Comparison of ENCODE assay signal across 31 cellular contexts in the genomic region with DNA sequence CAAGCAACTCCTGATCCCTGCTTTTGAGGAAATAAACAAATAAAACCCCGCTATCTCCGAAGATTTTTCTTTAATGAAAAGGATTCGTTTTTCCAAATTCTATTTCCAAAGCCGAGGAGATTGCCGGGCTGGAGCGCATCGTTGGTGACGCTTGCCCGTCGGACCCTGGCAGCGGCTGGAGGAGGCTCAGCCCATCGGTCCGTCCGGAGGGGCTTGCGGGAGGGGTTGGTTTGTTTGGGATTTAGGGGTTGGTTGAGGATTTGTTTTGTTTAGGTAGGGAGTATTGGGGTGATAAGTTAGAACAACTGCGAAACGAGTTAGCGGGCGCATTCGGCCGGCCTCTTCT. TPM values are rescaled to one million over a fixed set of nuclear protein-coding genes. Genes with fewer than 3 reads are reported as not detected.
DNase-seq lines count a peak whose midpoint lies in the region; ATAC-seq and TF ChIP-seq lines count a peak whose summit lies in the region.
"Had no signal": no experiment of that assay in that cellular context is flagged by ENCODE, and none has a peak within 500 bp of the region (broad histone marks: within the 10 kb centered on the region; RNA-seq: fewer than 3 reads in every experiment).

No MANE protein-coding gene starts in this region.

- H3K36me3 ChIP-seq in mesodermal cell (ENCODE audit: control insufficient read depth, insufficient read depth, low read length) (peaks cover 34% of the 10 kb centered on the region), mammary epithelial cell (ENCODE audit: insufficient read depth, low read length) (no peaks in the 10 kb centered on the region)
- H3K36me3 ChIP-seq: uterus had no signal

- ATAC-seq in HG02884 (IDR thresholded peaks at IDR 0.05; ENCODE audit: unreplicated experiment), result no peak
- ATAC-seq: activated CD8-positive, alpha-beta memory T cell treated with anti-CD3 and anti-CD28 coated beads, Interleukin-2, amount 10 ng/mL, durations not matched to agents 7 days and 5 days; heart right ventricle; left ventricle myocardium superior; psoas muscle had no signal

- 8 to 9% methylated on average over 15 to 16 of the region's 21 CpGs for WGBS in mesodermal cell (ENCODE audit: insufficient coverage in 2 of 2), 2 experiments
- 97% methylated on average over 14 of the region's 21 CpGs for WGBS in mammary epithelial cell (ENCODE audit: low coverage, missing lambda C conversion rate)

- peaks cover 26% of the 10 kb centered on the region for H3K27me3 Mint-ChIP-seq in endothelial cell (ENCODE audit: unreplicated experiment)

- H3K27ac ChIP-seq in RWPE1 (peak overlapping the region; percentile 9), mesodermal cell (ENCODE audit: low read depth, low read length, severe bottlenecking) (no peak overlapping the region), substantia nigra (ENCODE audit: low read depth, low read length, poor library complexity, severe bottlenecking) (peak overlapping the region; percentile 100), mammary epithelial cell (ENCODE audit: insufficient read depth, low read depth, low read length) (no peak overlapping the region)
- H3K27ac ChIP-seq: brain microvascular endothelial cell, C4-2B, heart right ventricle, neutrophil, PC-9, psoas muscle, sigmoid colon, testis, uterus had no signal

- POLR2A ChIA-PET in RWPE1 (lab: Yijun Ruan, JAX; ENCODE audit: low non-redundant PET), result no interaction called here

- H3K9me3 ChIP-seq in mesodermal cell (ENCODE audit: control insufficient read depth, low read length) (no peaks in the 10 kb centered on the region), mammary epithelial cell (replicated peaks; ENCODE audit: insufficient read depth, low read length) (no peaks in the 10 kb centered on the region)
- H3K9me3 ChIP-seq: heart right ventricle, neutrophil, psoas muscle, sigmoid colon, testis, uterus had no signal

- H3K9me3 Mint-ChIP-seq in endothelial cell (ENCODE audit: unreplicated experiment), result no peaks in the 10 kb centered on the region
- H3K9me3 Mint-ChIP-seq: activated CD4-positive, alpha-beta T cell treated with anti-CD3 and anti-CD28 coated beads, Interleukin-2, amount 10 ng/mL, durations not matched to agents 7 days and 5 days; HFFc6 had no signal

- no peak overlapping the region for H3K4me2 ChIP-seq in mammary epithelial cell (ENCODE audit: insufficient read depth, low read depth, low read length)
- H3K4me2 ChIP-seq: PC-9 had no signal

- no peak for DNase-seq in RWPE1 (ENCODE audit: low spot score)
- DNase-seq in endothelial cell (ENCODE audit: low spot score), result no peak
- no peak for DNase-seq in substantia nigra (lab: John Stamatoyannopoulos, UW)
- no peak for DNase-seq in mammary epithelial cell
- DNase-seq in GM13976 (ENCODE audit: low spot score), result no peak
- no peak for DNase-seq in stimulated activated CD8-positive, alpha-beta memory T cell treated with anti-CD3 and anti-CD28 coated beads, Interleukin-4, amount 100 ng/mL, for 48 hours
- DNase-seq: activated CD4-positive, alpha-beta T cell treated with anti-CD3 and anti-CD28 coated beads, Interleukin-2, amount 10 ng/mL, durations not matched to agents 7 days and 5 days; activated CD8-positive, alpha-beta memory T cell treated with anti-CD3 and anti-CD28 coated beads, Interleukin-2, amount 10 ng/mL, durations not matched to agents 7 days and 5 days; activated naive CD4-positive, alpha-beta T cell treated with Interleukin-2 at 50 U/mL for 16 hours; activated T-cell treated with anti-CD3 and anti-CD28 coated beads, Interleukin-2, amount 50 U/mL, for 48 hours; brain microvascular endothelial cell; effector CD8-positive, alpha-beta T cell; heart right ventricle; HFFc6; IMR-90; islet precursor cell; left ventricle myocardium superior; NCI-H1694; NCI-H524; PC-9; psoas muscle; Right ventricle myocardium superior; sigmoid colon; stimulated activated CD4-positive, alpha-beta T cell treated with anti-CD3 and anti-CD28 coated beads, Interleukin-4, amount 100 ng/mL, for 4 hours; stimulated activated naive CD4-positive, alpha-beta T cell; testis; uterus had no signal

- H3K4me1 ChIP-seq in mesodermal cell (ENCODE audit: control insufficient read depth, insufficient read depth, low read length, poor library complexity, severe bottlenecking) (peaks cover 14% of the 10 kb centered on the region), mammary epithelial cell (ENCODE audit: insufficient read depth, low read length) (peaks cover 2% of the 10 kb centered on the region)
- H3K4me1 ChIP-seq: psoas muscle, testis, uterus had no signal

- H3K4me3 ChIP-seq in mesodermal cell (ENCODE audit: extremely low read depth, insufficient read depth, low read length, poor library complexity, severe bottlenecking), result peak overlapping the region; percentile 16
- H3K4me3 ChIP-seq in mammary epithelial cell (replicated peaks in 1 of 3; ENCODE audit: insufficient read depth in 1 of 3, low read depth in 2 of 3, low read length in 3 of 3), result no peak overlapping the region
- H3K4me3 ChIP-seq: heart right ventricle, PC-9, psoas muscle, sigmoid colon, testis, uterus had no signal

- CTCF ChIA-PET in RWPE1 (lab: Yijun Ruan, JAX) (no interaction called here), mammary epithelial cell (lab: Charles Lee; ENCODE audit: low non-redundant PET) (no interaction called here)

- peak overlapping the region; percentile 15 for H3K27ac Mint-ChIP-seq in endothelial cell (ENCODE audit: unreplicated experiment)
- H3K27ac Mint-ChIP-seq: activated CD4-positive, alpha-beta T cell treated with anti-CD3 and anti-CD28 coated beads, Interleukin-2, amount 10 ng/mL, durations not matched to agents 7 days and 5 days; activated CD8-positive, alpha-beta memory T cell treated with anti-CD3 and anti-CD28 coated beads, Interleukin-2, amount 10 ng/mL, durations not matched to agents 7 days and 5 days; HFFc6 had no signal

- no peak overlapping the region for H2AFZ ChIP-seq in mammary epithelial cell (ENCODE audit: low read depth, low read length)
- H2AFZ ChIP-seq: PC-9 had no signal

- H3K27me3 ChIP-seq in mammary epithelial cell (ENCODE audit: insufficient read depth, low read length), result no peaks in the 10 kb centered on the region
- H3K27me3 ChIP-seq: testis, uterus had no signal

- no peak overlapping the region for H3K9ac ChIP-seq in mammary epithelial cell (ENCODE audit: insufficient read depth, low read length)

- H3K36me3 Mint-ChIP-seq in endothelial cell (ENCODE audit: low read depth, unreplicated experiment), result peaks cover 19% of the 10 kb centered on the region

- intact Hi-C loops in mammary epithelial cell (cut with micrococcal nuclease), result no loop called here

- dilution Hi-C loops in mammary epithelial cell (cut with HindIII; ENCODE audit: low sequenced_read_pairs), result no loop called here

- peak overlapping the region; percentile 78 for H3K4me3 Mint-ChIP-seq in endothelial cell (ENCODE audit: unreplicated experiment)
- H3K4me3 Mint-ChIP-seq: activated CD4-positive, alpha-beta T cell treated with anti-CD3 and anti-CD28 coated beads, Interleukin-2, amount 10 ng/mL, durations not matched to agents 7 days and 5 days; activated CD8-positive, alpha-beta memory T cell treated with anti-CD3 and anti-CD28 coated beads, Interleukin-2, amount 10 ng/mL, durations not matched to agents 7 days and 5 days; HFFc6 had no signal

- BruUV-seq in mammary epithelial cell (replicated peaks; lab: Mats Ljungman, UMichigan), result no TSS peak

- no peaks in the 10 kb centered on the region for H3K79me2 ChIP-seq in mammary epithelial cell (ENCODE audit: insufficient read depth, low read length)

- H4K20me1 ChIP-seq in mammary epithelial cell (ENCODE audit: insufficient read depth, low read length), result no peaks in the 10 kb centered on the region

- peaks cover 16% of the 10 kb centered on the region for H3K4me1 Mint-ChIP-seq in endothelial cell (ENCODE audit: unreplicated experiment)
- H3K4me1 Mint-ChIP-seq: activated CD4-positive, alpha-beta T cell treated with anti-CD3 and anti-CD28 coated beads, Interleukin-2, amount 10 ng/mL, durations not matched to agents 7 days and 5 days; activated CD8-positive, alpha-beta memory T cell treated with anti-CD3 and anti-CD28 coated beads, Interleukin-2, amount 10 ng/mL, durations not matched to agents 7 days and 5 days had no signal

- in situ Hi-C loops in mammary epithelial cell (cut with MboI; ENCODE audit: low sequenced_read_pairs in 2 of 2) (no loop called here), GM13976 (cut with MboI; ENCODE audit: low sequenced_read_pairs, unreplicated experiment) (no loop called here)

- TF ChIP-seq CTCF in RWPE1 (conservative IDR thresholded peaks at IDR 0.05; ENCODE audit: low read depth), result no peak
- no peak for TF ChIP-seq CTCF in endothelial cell (IDR thresholded peaks at IDR 0.05; ENCODE audit: unreplicated experiment)
- TF ChIP-seq CTCF in mammary epithelial cell (conservative IDR thresholded peaks at IDR 0.05 in 1 of 2, IDR thresholded peaks at IDR 0.05 in 1 of 2; ENCODE audit: extremely low read depth in 1 of 2, insufficient read depth in 1 of 2, low read depth in 1 of 2, low read length in 2 of 2), result no peak
- no peak for TF ChIP-seq CTCF in GM13976 (IDR thresholded peaks at IDR 0.05; ENCODE audit: borderline replicate concordance, control extremely low read depth, extremely low read depth, insufficient read depth, missing control alignments)

RNA-seq across cellular contexts. Expression of gene URM1, which starts 20.8 kb away (rescaled TPM):
- 96.1 TPM for total RNA-seq in endothelial cell (ENCODE audit: unreplicated experiment)
- polyA plus RNA-seq in mesodermal cell (2013, experiment 1 of 2), result 39.9 TPM
- polyA plus RNA-seq in mesodermal cell (2013, experiment 2 of 2), result 35.5 TPM
- 10 to 100 TPM; 24.5 to 53.7 TPM for total RNA-seq in mammary epithelial cell
- 37.7 TPM for polyA plus RNA-seq in mammary epithelial cell
- 38.7 TPM for polyA minus RNA-seq in mammary epithelial cell

RNA-seq across cellular contexts. Expression of gene CERCAM, which starts 28.7 kb away (rescaled TPM):
- total RNA-seq in endothelial cell (ENCODE audit: unreplicated experiment) (27.9 TPM), mammary epithelial cell (10 to 100 TPM; 65.2 to 69.3 TPM)
- polyA plus RNA-seq in mesodermal cell (2013, experiment 1 of 2), result 34.4 TPM
- 27.4 TPM for polyA plus RNA-seq in mesodermal cell (2013, experiment 2 of 2)
- polyA plus RNA-seq in mammary epithelial cell, result 50.7 TPM
- polyA minus RNA-seq in mammary epithelial cell, result 31.4 TPM

RNA-seq across cellular contexts. Expression of gene SLC27A4, which starts 51.6 kb away (rescaled TPM):
- 23.0 TPM for total RNA-seq in endothelial cell (ENCODE audit: unreplicated experiment)
- 15.5 TPM for polyA plus RNA-seq in mesodermal cell (2013, experiment 1 of 2)
- 12.3 TPM for polyA plus RNA-seq in mesodermal cell (2013, experiment 2 of 2)
- total RNA-seq in mammary epithelial cell, result 10 to 100 TPM; 28.2 to 35.2 TPM
- polyA plus RNA-seq in mammary epithelial cell, result 30.6 TPM
- polyA minus RNA-seq in mammary epithelial cell, result 33.6 TPM

Comparison
In these comparisons a context has a peak if more than half of its experiments do, and no peak if none do; other contexts are left out.
1. H3K27ac ChIP-seq: peak in RWPE1 (single experiment) and substantia nigra (single experiment); none in mesodermal cell (single experiment) and mammary epithelial cell (single experiment).